ENCODE assay signal across 8 cellular contexts in the genomic region with DNA sequence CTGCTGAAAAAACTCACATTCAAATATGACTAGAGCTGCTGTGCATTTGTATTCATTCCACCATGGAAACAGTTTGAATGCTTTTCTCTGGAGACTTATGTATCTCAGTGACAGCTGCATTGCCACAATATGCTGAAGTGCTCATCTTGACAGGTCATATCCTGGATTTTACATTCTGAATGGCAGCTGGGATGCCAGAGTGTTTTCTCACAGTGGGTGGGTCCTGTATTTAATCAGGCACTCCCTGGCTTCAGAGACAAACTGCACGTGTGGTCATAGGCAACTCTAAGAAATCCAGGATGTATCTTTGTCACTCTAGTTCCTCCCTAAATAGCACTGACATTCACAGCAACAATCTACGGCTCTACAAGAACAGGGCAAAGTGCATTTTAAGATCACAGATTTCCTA.
DNase-seq lines count a peak whose midpoint lies in the region; ATAC-seq lines count a peak whose summit lies in the region.

No MANE protein-coding gene starts in this region.

- H3K27ac ChIP-seq in skeletal muscle tissue (ENCODE audit: low read depth, low read length) = peak overlapping the region; percentile 50
- H3K27ac ChIP-seq in aorta (ENCODE audit: low read depth in 1 of 2, low read length in 2 of 2) = no peak overlapping the region

- ATAC-seq in HG02938 (IDR thresholded peaks at IDR 0.05; ENCODE audit: unreplicated experiment) = peak; percentile 31
- no peak for ATAC-seq in aorta (ENCODE audit: low FRiP score)

- H3K36me3 Mint-ChIP-seq in activated naive CD4-positive, alpha-beta T cell treated with anti-CD3 and anti-CD28 coated beads for 36 hours (ENCODE audit: low read depth) = peaks cover 2% of the 10 kb centered on the region

- peak overlapping the region in 1 of 3 donors; percentile 10 for H3K9ac ChIP-seq in skeletal muscle tissue (ENCODE audit: low read depth in 1 of 3, low read length in 3 of 3)

- peaks cover 0 to 3% (median 3%) of the 10 kb centered on the region in 3 donors for H3K4me1 ChIP-seq in skeletal muscle tissue (ENCODE audit: control insufficient read depth in 3 of 3, insufficient read depth in 3 of 3, low read length in 3 of 3)
- no peaks in the 10 kb centered on the region for H3K4me1 ChIP-seq in aorta (ENCODE audit: control insufficient read depth in 1 of 2, insufficient read depth in 2 of 2, low read length in 2 of 2)

- H3K9me3 Mint-ChIP-seq in activated naive CD4-positive, alpha-beta T cell treated with anti-CD3 and anti-CD28 coated beads for 36 hours = peaks cover 1% of the 10 kb centered on the region

- intact Hi-C loops in activated naive CD4-positive, alpha-beta T cell treated with anti-CD3 and anti-CD28 coated beads for 36 hours (cut with micrococcal nuclease) = loop anchor here (1.0 to 5.0 kb wide), 3 partner anchors 10 to 95 kb away; no protein-coding TSS in a partner anchor
- intact Hi-C loops in aorta (cut with DNase I) = no loop called here

- H3K27ac Mint-ChIP-seq in activated naive CD4-positive, alpha-beta T cell treated with anti-CD3 and anti-CD28 coated beads for 36 hours = no peak overlapping the region

- H3K4me1 Mint-ChIP-seq in activated naive CD4-positive, alpha-beta T cell treated with anti-CD3 and anti-CD28 coated beads for 36 hours (ENCODE audit: low read depth) = peaks cover 33% of the 10 kb centered on the region

- H3K36me3 ChIP-seq in skeletal muscle tissue (ENCODE audit: control insufficient read depth in 3 of 3, insufficient read depth in 3 of 3, low read length in 3 of 3) (no peaks in the 10 kb centered on the region), aorta (ENCODE audit: control insufficient read depth in 1 of 2, insufficient read depth in 2 of 2, low read length in 1 of 2) (no peaks in the 10 kb centered on the region)

- H3K9me3 ChIP-seq in skeletal muscle tissue (ENCODE audit: control insufficient read depth in 3 of 3, low read length in 3 of 3) (no peaks in the 10 kb centered on the region), aorta (ENCODE audit: control insufficient read depth, low read length) (no peaks in the 10 kb centered on the region)

- H3K4me3 ChIP-seq in skeletal muscle tissue (ENCODE audit: low read length in 3 of 3) = peak overlapping the region in 1 of 3 donors; percentile 30
- no peak overlapping the region for H3K4me3 ChIP-seq in aorta (ENCODE audit: low read length in 2 of 2)

- H3K4me3 Mint-ChIP-seq in activated naive CD4-positive, alpha-beta T cell treated with anti-CD3 and anti-CD28 coated beads for 36 hours = no peak overlapping the region

- peak; percentile 12 for DNase-seq in activated naive CD4-positive, alpha-beta T cell treated with anti-CD3 and anti-CD28 coated beads for 36 hours
- no peak for DNase-seq in activated naive CD4-positive, alpha-beta T cell (lab: John Stamatoyannopoulos, UW)
- DNase-seq in NCI-H226 = peak; percentile 12
- DNase-seq in dermis microvascular lymphatic vessel endothelial cell (ENCODE audit: low read depth in 2 of 2) = peak; percentile 66 to 83
- DNase-seq in aorta = no peak
- DNase-seq in D341Med (ENCODE audit: low spot score) = no peak

- 30 to 37% methylated on average over 2 of the region's 2 CpGs for WGBS in aorta, 2 donors

- no peaks in the 10 kb centered on the region for H3K27me3 ChIP-seq in skeletal muscle tissue (ENCODE audit: control insufficient read depth in 3 of 3, insufficient read depth in 3 of 3, low read length in 3 of 3)
- no peaks in the 10 kb centered on the region for H3K27me3 ChIP-seq in aorta (ENCODE audit: control insufficient read depth in 1 of 2, insufficient read depth in 2 of 2, low read length in 1 of 2)

- CTCF ChIA-PET in activated naive CD4-positive, alpha-beta T cell treated with anti-CD3 and anti-CD28 coated beads for 36 hours (lab: Charles Lee) = interaction anchor here (1.2 kb wide), 1 partner anchor 76 kb away, joined by 4 read pairs; a partner anchor contains a TSS

- no peaks in the 10 kb centered on the region for H3K27me3 Mint-ChIP-seq in activated naive CD4-positive, alpha-beta T cell treated with anti-CD3 and anti-CD28 coated beads for 36 hours (ENCODE audit: low read depth)

Comparison
In these comparisons a context has a peak if more than half of its experiments do, and no peak if none do; other contexts are left out.
1. DNase-seq: peak in activated naive CD4-positive, alpha-beta T cell treated with anti-CD3 and anti-CD28 coated beads for 36 hours (single experiment), NCI-H226 (single experiment) and dermis microvascular lymphatic vessel endothelial cell (2 of 2); none in activated naive CD4-positive, alpha-beta T cell (0 of 4), aorta (0 of 2) and D341Med (single experiment).